Comparison of ENCODE assay signal across 19 cellular contexts in the genomic region with DNA sequence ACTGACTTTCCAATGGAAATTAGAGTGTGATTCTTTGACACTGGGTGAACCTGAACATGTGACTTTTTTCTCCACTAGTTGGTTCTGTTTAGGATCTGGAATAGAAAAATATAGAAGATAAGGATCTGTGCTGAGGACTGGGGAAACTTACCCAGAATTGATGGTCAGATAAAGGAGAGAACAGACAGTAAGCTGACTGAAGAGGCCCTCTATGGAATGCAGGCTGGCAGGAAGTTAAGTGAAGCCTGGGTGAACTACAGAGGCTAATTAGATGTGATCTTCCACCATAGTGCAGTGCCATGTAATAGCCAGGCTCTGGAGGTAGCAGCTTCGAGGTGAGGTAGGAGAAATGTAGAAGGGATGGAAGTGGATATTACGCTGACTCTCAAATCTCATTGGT.
"Had no signal": no experiment of that assay in that cellular context is flagged by ENCODE, and none has a peak within 500 bp of the region (broad histone marks: within the 10 kb centered on the region; RNA-seq: fewer than 3 reads in every experiment).

No MANE protein-coding gene starts in this region.

- DNase-seq: activated T-cell treated with anti-CD3 and anti-CD28 coated beads, Interleukin-2, amount 50 U/mL, for 1 hour; brain microvascular endothelial cell; effector memory CD4-positive, alpha-beta T cell; foreskin keratinocyte; mucosa of descending colon; occipital lobe; sigmoid colon; stimulated activated CD4-positive, alpha-beta T cell treated with anti-CD3 and anti-CD28 coated beads, Interleukin-4, amount 100 ng/mL, for 1 hour; stimulated activated naive CD4-positive, alpha-beta T cell; T-helper 1 cell; upper lobe of right lung; WERI-Rb-1 had no signal

- H3K36me3 Mint-ChIP-seq: activated naive CD4-positive, alpha-beta T cell treated with anti-CD3 and anti-CD28 coated beads, Interleukin-2, amount 50 U/mL, for 72 hours had no signal

- H3K4me1 ChIP-seq: ascending aorta, foreskin keratinocyte, sigmoid colon, upper lobe of right lung had no signal

- H3K27ac ChIP-seq: ascending aorta, brain microvascular endothelial cell, foreskin keratinocyte, sigmoid colon, thoracic aorta, upper lobe of right lung, WERI-Rb-1 had no signal

- H3K36me3 ChIP-seq: brain microvascular endothelial cell, sigmoid colon, thoracic aorta, upper lobe of right lung, WERI-Rb-1 had no signal

- H3K9me3 ChIP-seq: ascending aorta, mucosa of descending colon, sigmoid colon, thoracic aorta, upper lobe of right lung had no signal

- H3K27me3 ChIP-seq: ascending aorta, brain microvascular endothelial cell, foreskin keratinocyte, sigmoid colon, upper lobe of right lung had no signal

- H3K4me1 Mint-ChIP-seq: activated T-helper 17 cell treated with anti-CD3 and anti-CD28 coated beads, Interleukin-2, amount 50 U/mL, for 72 hours; central memory CD8-positive, alpha-beta T cell had no signal

- H3K4me3 Mint-ChIP-seq: activated T-helper 17 cell treated with anti-CD3 and anti-CD28 coated beads, Interleukin-2, amount 50 U/mL, for 72 hours; central memory CD8-positive, alpha-beta T cell had no signal

- H3K4me3 ChIP-seq: ascending aorta, mucosa of descending colon, sigmoid colon, smooth muscle cell, thoracic aorta, upper lobe of right lung had no signal

- H3K4me2 ChIP-seq: smooth muscle cell had no signal

- H3K27ac Mint-ChIP-seq: activated T-helper 17 cell treated with anti-CD3 and anti-CD28 coated beads, Interleukin-2, amount 50 U/mL, for 72 hours had no signal

- H3K27me3 Mint-ChIP-seq: activated T-helper 17 cell treated with anti-CD3 and anti-CD28 coated beads, Interleukin-2, amount 50 U/mL, for 72 hours; central memory CD8-positive, alpha-beta T cell had no signal

- ATAC-seq: activated naive CD4-positive, alpha-beta T cell treated with anti-CD3 and anti-CD28 coated beads, Interleukin-2, amount 50 U/mL, for 72 hours; activated T-helper 17 cell treated with anti-CD3 and anti-CD28 coated beads, Interleukin-2, amount 50 U/mL, for 72 hours; foreskin keratinocyte; left lobe of liver; mucosa of descending colon; upper lobe of right lung had no signal
